ENCODE assay signal across 10 cellular contexts in the genomic region with DNA sequence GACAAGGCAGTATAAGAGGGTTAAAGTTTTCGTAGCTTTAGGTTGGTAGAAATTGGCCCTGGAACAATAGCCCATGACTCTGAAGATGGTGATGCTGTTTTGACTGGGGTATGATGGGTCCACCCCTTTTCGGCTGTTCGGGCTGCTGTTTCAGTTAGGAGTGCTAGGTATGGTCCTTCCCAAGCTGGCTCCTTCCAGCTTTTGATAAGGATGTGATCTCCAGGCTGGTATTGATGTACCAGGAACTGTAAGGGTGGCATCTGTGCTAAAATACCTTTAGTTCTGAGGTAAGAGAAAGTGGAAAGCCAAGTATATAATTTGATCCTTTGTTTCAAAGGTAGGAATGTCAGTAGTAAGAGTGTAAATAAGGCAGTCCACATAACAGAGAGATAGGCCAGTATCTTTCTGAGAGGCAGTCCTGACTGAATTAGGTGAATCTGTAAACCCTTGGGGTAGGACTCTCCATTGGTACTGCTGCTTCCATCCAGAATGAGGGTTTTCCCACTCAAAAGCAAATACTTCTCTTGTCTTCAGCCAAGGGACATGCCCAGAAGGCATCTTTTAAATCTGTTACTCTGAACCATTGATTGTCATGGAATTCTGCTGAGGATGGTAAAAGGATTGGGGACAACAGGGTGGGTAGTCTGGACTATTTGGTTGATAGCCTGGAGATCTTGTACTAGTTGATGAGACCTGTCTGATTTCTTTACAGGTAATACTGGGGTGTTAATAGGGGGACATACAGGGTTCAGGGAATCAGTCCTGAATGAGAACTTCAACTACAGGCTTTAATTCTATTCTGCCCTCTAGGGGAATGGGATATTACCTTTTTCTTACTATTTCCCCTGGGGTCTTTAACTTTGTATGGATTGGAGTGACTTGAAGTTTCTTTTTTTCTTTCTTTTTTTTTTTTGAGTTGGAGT. TPM values are rescaled to one million over a fixed set of nuclear protein-coding genes. Genes with fewer than 3 reads are reported as not detected.
DNase-seq lines count a peak whose midpoint lies in the region; ATAC-seq, FAIRE-seq and TF ChIP-seq lines count a peak whose summit lies in the region.
"Had no signal": no experiment of that assay in that cellular context is flagged by ENCODE, and none has a peak within 500 bp of the region (broad histone marks: within the 10 kb centered on the region; RNA-seq: fewer than 3 reads in every experiment).

No MANE protein-coding gene starts in this region.

- H3K27me3 Mint-ChIP-seq in astrocyte (ENCODE audit: low read depth, unreplicated experiment): no peaks in the 10 kb centered on the region
- H3K27me3 Mint-ChIP-seq in naive thymus-derived CD8-positive, alpha-beta T cell: no peaks in the 10 kb centered on the region

- H3K4me3 Mint-ChIP-seq in astrocyte (ENCODE audit: unreplicated experiment): peak overlapping the region; percentile 99
- H3K4me3 Mint-ChIP-seq in naive thymus-derived CD8-positive, alpha-beta T cell: peak overlapping the region in 9 of 10 donors; percentile 22 to 75 (median 57)

- H3K4me1 Mint-ChIP-seq in astrocyte (ENCODE audit: low read depth, unreplicated experiment): peaks cover 54% of the 10 kb centered on the region
- H3K4me1 Mint-ChIP-seq in naive thymus-derived CD8-positive, alpha-beta T cell: peaks cover 35 to 67% (median 64%) of the 10 kb centered on the region in 4 donors

- peak overlapping the region; percentile 42 for H3K27ac Mint-ChIP-seq in astrocyte (ENCODE audit: unreplicated experiment)
- peak overlapping the region in 9 of 10 donors; percentile 53 to 98 (median 77) for H3K27ac Mint-ChIP-seq in naive thymus-derived CD8-positive, alpha-beta T cell

- H3K4me3 ChIP-seq in astrocyte (ENCODE audit: insufficient read depth, low read depth, low read length): peak overlapping the region; percentile 96
- no peak overlapping the region for H3K4me3 ChIP-seq in MM.1S (ENCODE audit: low read length)
- H3K4me3 ChIP-seq: esophagus muscularis mucosa had no signal

- H3K9ac ChIP-seq in astrocyte (ENCODE audit: low read length) (no peak overlapping the region), MM.1S (ENCODE audit: low read length) (no peak overlapping the region)

- H3K79me2 ChIP-seq in astrocyte (ENCODE audit: insufficient read depth, low read length) (peaks cover 90% of the 10 kb centered on the region), MM.1S (ENCODE audit: low read length) (peaks cover 96% of the 10 kb centered on the region)

- peaks cover 26% of the 10 kb centered on the region for H3F3A ChIP-seq in MM.1S (ENCODE audit: insufficient read depth, low read length)

- no peak for ATAC-seq in naive thymus-derived CD8-positive, alpha-beta T cell
- ATAC-seq in HG03095 (IDR thresholded peaks at IDR 0.05; ENCODE audit: unreplicated experiment) (no peak), HG03457 (IDR thresholded peaks at IDR 0.05; ENCODE audit: unreplicated experiment) (no peak)

- H3K27me3 ChIP-seq in astrocyte (ENCODE audit: insufficient read depth, low read length) (no peaks in the 10 kb centered on the region), MM.1S (replicated peaks; ENCODE audit: insufficient read depth, low read length) (no peaks in the 10 kb centered on the region)
- H3K27me3 ChIP-seq: esophagus muscularis mucosa had no signal

- in situ Hi-C loops in KBM-7 (cut with MboI; ENCODE audit: low pct_unique_long_range_greater_than_20kb, low sequenced_read_pairs): no loop called here

- H3K4me1 ChIP-seq in astrocyte (ENCODE audit: insufficient read depth, low read length) (peaks cover 68% of the 10 kb centered on the region), MM.1S (ENCODE audit: low read length) (peaks cover 12% of the 10 kb centered on the region)

- no peak for FAIRE-seq in astrocyte (lab: Jason Lieb, UNC)

- H3K4me2 ChIP-seq in astrocyte (ENCODE audit: low read length) (peak overlapping the region; percentile 91), MM.1S (ENCODE audit: low read depth, low read length) (no peak overlapping the region)

- H3K9me3 Mint-ChIP-seq in astrocyte (ENCODE audit: unreplicated experiment): peaks cover 6% of the 10 kb centered on the region
- H3K9me3 Mint-ChIP-seq in naive thymus-derived CD8-positive, alpha-beta T cell: peaks cover 10 to 97% (median 56%) of the 10 kb centered on the region in 9 donors

- H3K9me3 ChIP-seq in astrocyte (ENCODE audit: insufficient read depth, low read depth, low read length) (peaks cover 22% of the 10 kb centered on the region), MM.1S (replicated peaks; ENCODE audit: insufficient read depth, low read length) (no peaks in the 10 kb centered on the region)

- peaks cover 100% of the 10 kb centered on the region for H4K20me1 ChIP-seq in astrocyte (ENCODE audit: insufficient read depth, low read length)
- H4K20me1 ChIP-seq in MM.1S (ENCODE audit: insufficient read depth, low read length): peaks cover 33% of the 10 kb centered on the region

- H2AFZ ChIP-seq in astrocyte (ENCODE audit: low read depth, low read length) (no peak overlapping the region), MM.1S (ENCODE audit: low read length) (no peak overlapping the region)

- no peak for TF ChIP-seq CTCF in astrocyte (IDR thresholded peaks at IDR 0.05; ENCODE audit: insufficient read depth, low read depth, low read length)
- no peak for TF ChIP-seq CTCF in MM.1S (IDR thresholded peaks at IDR 0.05; ENCODE audit: low read length)

- H3K36me3 Mint-ChIP-seq in astrocyte (ENCODE audit: low read depth, unreplicated experiment): peaks cover 77% of the 10 kb centered on the region
- H3K36me3 Mint-ChIP-seq in naive thymus-derived CD8-positive, alpha-beta T cell: peaks cover 88 to 100% (median 100%) of the 10 kb centered on the region in 3 donors

- H3K27ac ChIP-seq in astrocyte (ENCODE audit: low read depth, low read length): no peak overlapping the region
- H3K27ac ChIP-seq in MM.1S (ENCODE audit: low read length): no peak overlapping the region
- H3K27ac ChIP-seq: esophagus muscularis mucosa had no signal

- H3K9me2 ChIP-seq in MM.1S (replicated peaks; ENCODE audit: insufficient read depth, low read length): no peaks in the 10 kb centered on the region

- DNase-seq in ELF-1 (ENCODE audit: low read depth, low spot score): peak; percentile 60
- peak; percentile 38 for DNase-seq in KBM-7
- DNase-seq in astrocyte (ENCODE audit: low read depth): no peak
- DNase-seq in naive thymus-derived CD8-positive, alpha-beta T cell: no peak
- no peak for DNase-seq in effector CD4-positive, alpha-beta T cell
- DNase-seq in MM.1S: no peak
- DNase-seq: NCI-H446 treated with DMSO at 0.1 percent for 48 hours had no signal

- peaks cover 93% of the 10 kb centered on the region for H3K36me3 ChIP-seq in astrocyte (ENCODE audit: insufficient read depth, low read length)
- peaks cover 85% of the 10 kb centered on the region for H3K36me3 ChIP-seq in MM.1S (replicated peaks; ENCODE audit: insufficient read depth, low read length)

- POLR2A ChIA-PET in naive thymus-derived CD8-positive, alpha-beta T cell (lab: Charles Lee): interaction anchor here (1.0 to 2.4 kb wide), 2 partner anchors 14 to 34 kb away, joined by 4 to 8 read pairs; no protein-coding TSS in a partner anchor

RNA-seq across cellular contexts. Expression of gene ZNFX1, which starts 6.1 kb away (rescaled TPM):
- 77.0 and 77.4 TPM in 2 replicates for total RNA-seq in astrocyte
- total RNA-seq in naive thymus-derived CD8-positive, alpha-beta T cell: 10 to 100 TPM; 56.4 to 57.2 TPM
- 10 to 100 TPM; 28.1 to 45.0 (median 35.8) TPM for polyA plus RNA-seq in naive thymus-derived CD8-positive, alpha-beta T cell

Comparison
In these comparisons a context has a peak if more than half of its experiments do, and no peak if none do; other contexts are left out.
1. DNase-seq: peak in ELF-1 (single experiment) and KBM-7 (single experiment); none in astrocyte (single experiment), naive thymus-derived CD8-positive, alpha-beta T cell (0 of 10), effector CD4-positive, alpha-beta T cell (single experiment) and MM.1S (single experiment).